Comparison of ENCODE assay signal across 1 cellular context in the genomic region with DNA sequence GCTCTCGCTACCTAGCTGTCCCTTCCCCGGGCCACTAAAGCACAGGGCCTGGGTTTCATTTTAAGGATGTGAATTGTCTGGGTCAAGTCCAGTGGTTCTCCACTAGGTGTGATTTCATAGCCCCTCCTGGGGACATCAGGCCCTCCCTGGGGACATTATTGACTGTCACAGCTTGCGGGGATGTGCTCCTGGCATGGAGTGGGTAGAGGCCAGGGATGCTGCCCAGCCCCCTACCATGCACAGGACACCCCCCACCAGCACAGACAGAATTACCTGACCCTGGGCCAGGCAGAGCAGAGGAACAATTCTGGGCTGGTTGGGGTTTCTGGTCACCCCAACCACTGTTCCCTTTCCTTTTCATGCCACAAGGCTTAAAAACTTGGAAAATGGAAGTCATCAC.
TF ChIP-seq lines count a peak whose summit lies in the region.

No MANE protein-coding gene starts in this region.

TF ChIP-seq in GM23338, 12 proteins besides CTCF, POLR2A, EP300 and RAD21 (continued from another document):
- TF ChIP-seq ZNF331 (CRISPR knock-in tag; IDR thresholded peaks at IDR 0.05; ENCODE audit: low read depth): no peak
- TF ChIP-seq NANOG (IDR thresholded peaks at IDR 0.05; ENCODE audit: borderline replicate concordance): no peak
- TF ChIP-seq ZNF462 (CRISPR knock-in tag; IDR thresholded peaks at IDR 0.05): no peak
- TF ChIP-seq, protein P1, sequence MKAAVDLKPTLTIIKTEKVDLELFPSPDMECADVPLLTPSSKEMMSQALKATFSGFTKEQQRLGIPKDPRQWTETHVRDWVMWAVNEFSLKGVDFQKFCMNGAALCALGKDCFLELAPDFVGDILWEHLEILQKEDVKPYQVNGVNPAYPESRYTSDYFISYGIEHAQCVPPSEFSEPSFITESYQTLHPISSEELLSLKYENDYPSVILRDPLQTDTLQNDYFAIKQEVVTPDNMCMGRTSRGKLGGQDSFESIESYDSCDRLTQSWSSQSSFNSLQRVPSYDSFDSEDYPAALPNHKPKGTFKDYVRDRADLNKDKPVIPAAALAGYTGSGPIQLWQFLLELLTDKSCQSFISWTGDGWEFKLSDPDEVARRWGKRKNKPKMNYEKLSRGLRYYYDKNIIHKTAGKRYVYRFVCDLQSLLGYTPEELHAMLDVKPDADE (IDR thresholded peaks at IDR 0.05): no peak
- no peak for TF ChIP-seq STAT1 (IDR thresholded peaks at IDR 0.05; ENCODE audit: unreplicated experiment)
